ENCODE assay signal across 20 cellular contexts in the genomic region with DNA sequence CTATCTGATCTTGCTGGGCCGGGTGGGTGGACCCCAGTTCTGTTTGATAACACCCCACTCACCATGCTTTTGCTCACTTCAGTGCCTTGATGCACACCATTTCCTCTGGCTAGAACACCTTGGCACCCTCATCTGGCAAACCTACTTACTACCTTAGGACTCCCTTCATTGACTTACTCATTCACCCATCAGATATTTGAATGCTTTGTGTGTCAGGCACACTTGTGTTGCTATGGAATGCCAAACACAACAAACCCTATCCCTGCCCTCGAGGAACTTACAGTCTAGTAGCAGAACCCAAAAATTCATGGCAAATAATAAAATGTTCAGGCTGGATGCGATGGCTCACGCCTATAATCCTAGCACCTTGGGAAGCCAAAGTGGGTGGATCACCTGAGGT. TPM values are rescaled to one million over a fixed set of nuclear protein-coding genes. Genes with fewer than 3 reads are reported as not detected.
DNase-seq lines count a peak whose midpoint lies in the region; ATAC-seq and TF ChIP-seq lines count a peak whose summit lies in the region.
"Had no signal": no experiment of that assay in that cellular context is flagged by ENCODE, and none has a peak within 500 bp of the region (broad histone marks: within the 10 kb centered on the region; RNA-seq: fewer than 3 reads in every experiment).

No MANE protein-coding gene starts in this region.

- H3K36me3 ChIP-seq in mammary epithelial cell (ENCODE audit: insufficient read depth, low read length) = peaks cover 29% of the 10 kb centered on the region
- H3K36me3 ChIP-seq: MG63 had no signal

- H3K27ac Mint-ChIP-seq in MCF 10A (ENCODE audit: low read depth, unreplicated experiment) = no peak overlapping the region
- peak overlapping the region; percentile 13 to 80 (median 19) for H3K27ac Mint-ChIP-seq in nephron
- peak overlapping the region; percentile 3 for H3K27ac Mint-ChIP-seq in stimulated activated naive B cell treated with anti-CD40 and anti-IgM and Interleukin-4, amounts not matched to agents 10 μg/mL and 1 μg/mL and 100 μg/mL, for 72 hours

- H2AFZ ChIP-seq in mammary epithelial cell (ENCODE audit: low read depth, low read length) = no peak overlapping the region

- H3K27ac ChIP-seq in mammary epithelial cell (ENCODE audit: insufficient read depth, low read depth, low read length) = peak overlapping the region; percentile 91

- CTCF ChIA-PET in mammary epithelial cell (lab: Charles Lee; ENCODE audit: low non-redundant PET) (no interaction called here), MCF 10A (lab: Yijun Ruan, JAX) (no interaction called here)

- H3K36me3 Mint-ChIP-seq in MCF 10A (ENCODE audit: insufficient read depth, unreplicated experiment) = peaks cover 46% of the 10 kb centered on the region
- H3K36me3 Mint-ChIP-seq in nephron (ENCODE audit: low read depth) = peaks cover 53% of the 10 kb centered on the region
- H3K36me3 Mint-ChIP-seq in stimulated activated naive B cell treated with anti-CD40 and anti-IgM and Interleukin-4, amounts not matched to agents 10 μg/mL and 1 μg/mL and 100 μg/mL, for 72 hours = peaks cover 33 to 44% of the 10 kb centered on the region in 2 donors

- DNase-seq in mammary epithelial cell (peak; percentile 30), MCF 10A (ENCODE audit: unreplicated experiment) (no peak), NCI-H69 (lab: John Stamatoyannopoulos, UW) (no peak), G401 (ENCODE audit: low spot score) (no peak), NOMO-1 treated with DMSO at 0.1 percent for 48 hours (lab: John Stamatoyannopoulos, UW; ENCODE audit: unreplicated experiment) (no peak)
- no peak for DNase-seq in stimulated activated naive B cell treated with anti-CD40 and anti-IgM and Interleukin-4, amounts not matched to agents 10 μg/mL and 1 μg/mL and 100 μg/mL, for 72 hours
- DNase-seq: 8988T; CD4-positive, alpha-beta memory T cell; DMS79; KG1; MG63; NCI-H1105; NCI-H1694; NCI-H2227 treated with DMSO at 0.1 percent for 48 hours; NCI-H524 had no signal

- no peaks in the 10 kb centered on the region for H3K27me3 ChIP-seq in mammary epithelial cell (ENCODE audit: insufficient read depth, low read length)
- H3K27me3 ChIP-seq: MG63 had no signal

- no peaks in the 10 kb centered on the region for H3K27me3 Mint-ChIP-seq in MCF 10A (ENCODE audit: insufficient read depth, unreplicated experiment)
- no peaks in the 10 kb centered on the region for H3K27me3 Mint-ChIP-seq in nephron (ENCODE audit: low read depth)
- H3K27me3 Mint-ChIP-seq in stimulated activated naive B cell treated with anti-CD40 and anti-IgM and Interleukin-4, amounts not matched to agents 10 μg/mL and 1 μg/mL and 100 μg/mL, for 72 hours = no peaks in the 10 kb centered on the region

- peaks cover 20% of the 10 kb centered on the region for H3K4me1 Mint-ChIP-seq in MCF 10A (ENCODE audit: insufficient read depth, unreplicated experiment)
- H3K4me1 Mint-ChIP-seq in nephron = peaks cover 70% of the 10 kb centered on the region
- H3K4me1 Mint-ChIP-seq in stimulated activated naive B cell treated with anti-CD40 and anti-IgM and Interleukin-4, amounts not matched to agents 10 μg/mL and 1 μg/mL and 100 μg/mL, for 72 hours = peaks cover 17 to 50% of the 10 kb centered on the region in 2 donors

- BruUV-seq in mammary epithelial cell (replicated peaks; lab: Mats Ljungman, UMichigan) = no TSS peak
- BruUV-seq in MCF 10A (replicated peaks; lab: Mats Ljungman, UMichigan) = no TSS peak

- POLR2A ChIA-PET in MCF 10A (lab: Yijun Ruan, JAX) = interaction anchor here (3.1 kb wide), 1 partner anchor 13 kb away, joined by 11 read pairs; no protein-coding TSS in a partner anchor

- WGBS in mammary epithelial cell (ENCODE audit: low coverage, missing lambda C conversion rate) = 85% methylated on average over 4 of the region's 4 CpGs

- in situ Hi-C loops in mammary epithelial cell (cut with MboI; ENCODE audit: low sequenced_read_pairs in 2 of 2) (no loop called here), G401 (cut with HindIII; ENCODE audit: low sequenced_read_pairs) (no loop called here)

- H3K9ac ChIP-seq in mammary epithelial cell (ENCODE audit: insufficient read depth, low read length) = no peak overlapping the region

- no peaks in the 10 kb centered on the region for H4K20me1 ChIP-seq in mammary epithelial cell (ENCODE audit: insufficient read depth, low read length)

- no peak overlapping the region for H3K4me3 Mint-ChIP-seq in MCF 10A (ENCODE audit: unreplicated experiment)
- H3K4me3 Mint-ChIP-seq in nephron = no peak overlapping the region
- no peak overlapping the region for H3K4me3 Mint-ChIP-seq in stimulated activated naive B cell treated with anti-CD40 and anti-IgM and Interleukin-4, amounts not matched to agents 10 μg/mL and 1 μg/mL and 100 μg/mL, for 72 hours
- H3K4me3 Mint-ChIP-seq: CD4-positive, alpha-beta memory T cell had no signal

- H3K4me2 ChIP-seq in mammary epithelial cell (ENCODE audit: insufficient read depth, low read depth, low read length) = no peak overlapping the region

- H3K79me2 ChIP-seq in mammary epithelial cell (ENCODE audit: insufficient read depth, low read length) = peaks cover 7% of the 10 kb centered on the region

- peak; percentile 14 for ATAC-seq in esophagus mucosa
- peak in 1 of 2 donors; percentile 31 for ATAC-seq in stimulated activated naive B cell treated with anti-CD40 and anti-IgM and Interleukin-4, amounts not matched to agents 10 μg/mL and 1 μg/mL and 100 μg/mL, for 72 hours (replicated peaks)
- ATAC-seq: HCT116, Panc1, Right ventricle myocardium inferior had no signal

- no peaks in the 10 kb centered on the region for H3K9me3 ChIP-seq in mammary epithelial cell (replicated peaks; ENCODE audit: insufficient read depth, low read length)
- H3K9me3 ChIP-seq: MG63 had no signal

- dilution Hi-C loops in mammary epithelial cell (cut with HindIII; ENCODE audit: low sequenced_read_pairs) = no loop called here

- H3K4me1 ChIP-seq in mammary epithelial cell (ENCODE audit: insufficient read depth, low read length) = peaks cover 44% of the 10 kb centered on the region

- intact Hi-C loops in mammary epithelial cell (cut with micrococcal nuclease) = no loop called here
- intact Hi-C loops in MCF 10A (cut with micrococcal nuclease) = no loop called here

- TF ChIP-seq CTCF in mammary epithelial cell (conservative IDR thresholded peaks at IDR 0.05 in 1 of 2, IDR thresholded peaks at IDR 0.05 in 1 of 2; ENCODE audit: extremely low read depth in 1 of 2, insufficient read depth in 1 of 2, low read depth in 1 of 2, low read length in 2 of 2) (no peak), MCF 10A (IDR thresholded peaks at IDR 0.05; ENCODE audit: unreplicated experiment) (no peak), nephron (IDR thresholded peaks at IDR 0.05; ENCODE audit: unreplicated experiment in 3 of 3) (no peak)

- no peak overlapping the region for H3K4me3 ChIP-seq in mammary epithelial cell (replicated peaks in 1 of 3; ENCODE audit: insufficient read depth in 1 of 3, low read depth in 2 of 3, low read length in 3 of 3)
- H3K4me3 ChIP-seq: MG63 had no signal

- H3K9me3 Mint-ChIP-seq in MCF 10A (ENCODE audit: unreplicated experiment) (no peaks in the 10 kb centered on the region), nephron (no peaks in the 10 kb centered on the region)
- no peaks in the 10 kb centered on the region for H3K9me3 Mint-ChIP-seq in stimulated activated naive B cell treated with anti-CD40 and anti-IgM and Interleukin-4, amounts not matched to agents 10 μg/mL and 1 μg/mL and 100 μg/mL, for 72 hours
- H3K9me3 Mint-ChIP-seq: CD4-positive, alpha-beta memory T cell had no signal

RNA-seq across cellular contexts. Expression of a gene that starts 13.9 kb away (rescaled TPM):
- total RNA-seq in mammary epithelial cell (10 to 100 TPM; 45.8 to 80.2 TPM), MCF 10A (2022) (23.5 and 28.5 TPM in 2 replicates), esophagus mucosa (70.4 TPM)
- 24.2 TPM for polyA plus RNA-seq in mammary epithelial cell
- polyA minus RNA-seq in mammary epithelial cell = 53.7 TPM
- total RNA-seq in G401 (2014; rRNA removed; shearing (Covaris generic)) = 16.3 and 20.2 TPM in 2 replicates
